In the genomic region with DNA sequence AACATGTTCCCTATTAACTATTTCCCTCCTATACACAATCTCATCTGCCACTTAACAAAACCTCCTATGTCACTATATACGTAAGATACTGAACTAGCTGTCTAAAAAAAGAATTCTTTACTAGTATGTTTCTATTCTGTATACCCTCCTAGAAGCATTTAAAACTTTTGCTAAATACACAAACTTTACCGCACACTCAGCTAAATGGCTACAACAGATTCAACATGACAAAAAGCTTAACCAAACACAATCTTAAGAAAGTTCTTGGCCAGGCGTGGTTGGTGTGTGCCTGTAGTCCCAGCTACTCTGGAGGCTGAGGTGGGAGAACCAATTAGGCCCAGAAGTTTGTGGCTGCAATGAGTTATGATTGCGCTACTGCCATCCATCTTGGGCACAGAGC, we compare ENCODE assay signal across 29 cellular contexts.
"Had no signal": no experiment of that assay in that cellular context is flagged by ENCODE, and none has a peak within 500 bp of the region (broad histone marks: within the 10 kb centered on the region; RNA-seq: fewer than 3 reads in every experiment).

No MANE protein-coding gene starts in this region.

- H3K9me3 ChIP-seq: Peyer's patch, SJSA1 had no signal

- H3K27ac ChIP-seq: brain microvascular endothelial cell, Peyer's patch, RWPE1, SJSA1 had no signal

- H3K4me3 ChIP-seq: cardiac muscle cell, Peyer's patch, SJSA1 had no signal

- H3K4me1 Mint-ChIP-seq: WTC11 had no signal

- DNase-seq: activated CD4-positive, alpha-beta T cell treated with anti-CD3 and anti-CD28 coated beads for 48 hours; activated CD4-positive, alpha-beta T cell treated with anti-CD3 and anti-CD28 coated beads, Interleukin-2, amount 50 U/mL, for 4 hours; activated CD4-positive, CD25-positive, alpha-beta regulatory T cell treated with anti-CD3 and anti-CD28 coated beads, Interleukin-2, amount 50 U/mL, for 72 hours; activated CD8-positive, alpha-beta memory T cell treated with anti-CD3 and anti-CD28 coated beads, Interleukin-2, amount 50 U/mL, for 48 hours; activated CD8-positive, alpha-beta T cell treated with anti-CD3 and anti-CD28 coated beads, Interleukin-2, amount 10 ng/mL, durations not matched to agents 7 days and 5 days; activated naive CD4-positive, alpha-beta T cell treated with anti-CD3 and anti-CD28 coated beads, Interleukin-2, amount 50 U/mL, for 16 hours; activated naive CD8-positive, alpha-beta T cell treated with anti-CD3 and anti-CD28 coated beads, Interleukin-2, amount 50 U/mL, for 24 hours; activated T-cell treated with anti-CD3 and anti-CD28 coated beads, Interleukin-2, amount 50 U/mL, for 1 hour; amniotic stem cell; brain microvascular endothelial cell; Kasumi-1; NCI-H1048; NCI-H146; NCI-H187 treated with DMSO at 0.1 percent for 48 hours; NCI-H2107; NCI-H2171 treated with DMSO at 0.1 percent for 48 hours; NCI-H345; NCI-H510A; NCI-H526 treated with DMSO at 0.1 percent for 48 hours; NCI-H82; NK-92 treated with Interleukin-12 subunit alpha and Interleukin-12 subunit beta, amount 100 ng/mL, for 24 hours; Peyer's patch; Right ventricle myocardium superior; SW 1271 had no signal

- H3K4me3 Mint-ChIP-seq: activated CD8-positive, alpha-beta T cell treated with anti-CD3 and anti-CD28 coated beads, Interleukin-2, amount 10 ng/mL, durations not matched to agents 7 days and 5 days; activated naive CD8-positive, alpha-beta T cell treated with anti-CD3 and anti-CD28 coated beads, Interleukin-2, amount 50 U/mL, for 24 hours; WTC11 had no signal

- ATAC-seq: activated CD8-positive, alpha-beta T cell treated with anti-CD3 and anti-CD28 coated beads, Interleukin-2, amount 10 ng/mL, durations not matched to agents 7 days and 5 days; activated naive CD8-positive, alpha-beta T cell treated with anti-CD3 and anti-CD28 coated beads, Interleukin-2, amount 50 U/mL, for 24 hours; SK-N-SH treated with all-trans-retinoic acid at 6 μM for 48 hours; WTC11 had no signal

- H3K27ac Mint-ChIP-seq: activated CD8-positive, alpha-beta T cell treated with anti-CD3 and anti-CD28 coated beads, Interleukin-2, amount 10 ng/mL, durations not matched to agents 7 days and 5 days; activated naive CD8-positive, alpha-beta T cell treated with anti-CD3 and anti-CD28 coated beads, Interleukin-2, amount 50 U/mL, for 24 hours had no signal

- H3K4me1 ChIP-seq: SJSA1 had no signal

- H3K27me3 ChIP-seq: brain microvascular endothelial cell, cardiac muscle cell, Peyer's patch, SJSA1 had no signal

- H3K9me3 Mint-ChIP-seq: activated naive CD8-positive, alpha-beta T cell treated with anti-CD3 and anti-CD28 coated beads, Interleukin-2, amount 50 U/mL, for 24 hours; WTC11 had no signal

- H3K27me3 Mint-ChIP-seq: activated naive CD8-positive, alpha-beta T cell treated with anti-CD3 and anti-CD28 coated beads, Interleukin-2, amount 50 U/mL, for 24 hours had no signal
